Comparison of ENCODE assay signal across 8 cellular contexts in the genomic region with DNA sequence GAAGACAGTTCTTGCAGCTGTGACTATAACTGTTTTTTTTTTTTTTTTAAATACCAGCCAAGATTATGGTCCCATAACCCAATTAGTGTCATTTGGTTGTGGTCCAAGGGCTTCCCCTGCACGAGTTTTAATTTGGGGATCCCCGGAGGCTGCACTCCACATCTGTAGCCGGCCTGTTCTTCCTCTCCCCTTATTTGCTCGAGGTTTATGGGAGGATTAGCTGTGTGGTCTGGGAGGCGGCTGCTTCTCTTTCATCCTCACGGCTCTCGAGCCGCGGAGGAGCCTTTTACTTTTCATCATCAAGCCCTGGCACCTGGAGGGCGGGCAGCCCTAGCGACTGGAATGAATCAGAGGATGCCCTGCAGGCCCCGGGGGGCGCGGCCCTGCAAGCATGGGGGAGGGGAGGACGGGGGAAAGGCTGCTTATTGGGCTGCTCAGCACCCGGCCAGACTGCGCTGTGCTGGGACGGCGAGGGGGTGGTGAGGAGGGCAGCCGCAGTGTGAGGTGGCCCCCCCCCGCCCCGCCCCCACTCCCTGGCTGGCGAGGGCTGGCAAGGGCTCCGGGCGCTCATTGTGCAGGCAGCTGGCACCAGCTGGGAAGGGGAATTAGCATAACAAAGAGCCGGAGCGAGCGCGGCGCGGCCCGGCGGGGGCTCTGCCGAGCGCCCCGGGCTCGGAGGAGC. TPM values are rescaled to one million over a fixed set of nuclear protein-coding genes. Genes with fewer than 3 reads are reported as not detected.
DNase-seq lines count a peak whose midpoint lies in the region; ATAC-seq and TF ChIP-seq lines count a peak whose summit lies in the region.

No MANE protein-coding gene starts in this region.

- no peaks in the 10 kb centered on the region for H3F3A ChIP-seq in Loucy (ENCODE audit: low read depth)

- DNase-seq in DND-41 = peak; percentile 49
- DNase-seq in SJCRH30 = peak in 1 of 2 experiments; percentile 45
- DNase-seq in effector memory CD8-positive, alpha-beta T cell = no peak
- peak; percentile 94 for DNase-seq in mesendoderm
- DNase-seq in testis = no peak
- DNase-seq in AML-193 (lab: John Stamatoyannopoulos, UW) = no peak

- H2AFZ ChIP-seq in DND-41 (ENCODE audit: low read depth, low read length) = no peak overlapping the region
- peak overlapping the region; percentile 60; the same call in 1 of the 2 replicates for H2AFZ ChIP-seq in Loucy (ENCODE audit: low read length)

- WGBS in mesendoderm (ENCODE audit: extremely low coverage, insufficient coverage, low lambda C conversion rate) = no CpG with 5 or more reads among the region's 37 CpGs
- WGBS in testis, 2 donors = 2 to 3% methylated on average over 11 to 30 of the region's 37 CpGs

- H3K4me2 ChIP-seq in DND-41 (ENCODE audit: insufficient read depth, low read length) = no peak overlapping the region
- peak overlapping the region; percentile 76 for H3K4me2 ChIP-seq in Loucy (ENCODE audit: low read depth, low read length, poor library complexity, severe bottlenecking)
- H3K4me2 ChIP-seq in mesendoderm (ENCODE audit: low read length) = peak overlapping the region; percentile 93

- H2AK5ac ChIP-seq in mesendoderm (ENCODE audit: low read length) = no peak overlapping the region

- H3K23ac ChIP-seq in mesendoderm (ENCODE audit: low read length) = no peak overlapping the region

- H3K27me3 ChIP-seq in DND-41 (ENCODE audit: insufficient read depth, low read length, poor library complexity) (peaks cover 44% of the 10 kb centered on the region), Loucy (ENCODE audit: insufficient read depth, low read length, poor library complexity, severe bottlenecking) (peaks cover 45% of the 10 kb centered on the region), SJCRH30 (peaks cover 3% of the 10 kb centered on the region), mesendoderm (ENCODE audit: insufficient read depth, low read length, poor library complexity) (no peaks in the 10 kb centered on the region), testis (no peaks in the 10 kb centered on the region)

- peak overlapping the region; percentile 85 for H3K18ac ChIP-seq in mesendoderm (ENCODE audit: low read length)

- H3K27me3 Mint-ChIP-seq in effector memory CD8-positive, alpha-beta T cell = peaks cover 72 to 90% of the 10 kb centered on the region in 2 donors

- H3K4me1 ChIP-seq in DND-41 (ENCODE audit: insufficient read depth, low read length) (no peaks in the 10 kb centered on the region), Loucy (ENCODE audit: insufficient read depth, low read length, poor library complexity, severe bottlenecking) (peaks cover 15% of the 10 kb centered on the region), SJCRH30 (no peaks in the 10 kb centered on the region), mesendoderm (ENCODE audit: control insufficient read depth, low read depth, low read length) (peaks cover 3% of the 10 kb centered on the region), testis (no peaks in the 10 kb centered on the region)

- no peak for TF ChIP-seq CTCF in DND-41 (IDR thresholded peaks at IDR 0.05; ENCODE audit: borderline replicate concordance, extremely low read depth, low read length, poor library complexity, severe bottlenecking)
- no peak for TF ChIP-seq CTCF in Loucy (conservative IDR thresholded peaks at IDR 0.05; ENCODE audit: low read length)
- no peak for TF ChIP-seq CTCF in testis (IDR thresholded peaks at IDR 0.05)

- peak overlapping the region; percentile 70 for H3K4me3 Mint-ChIP-seq in effector memory CD8-positive, alpha-beta T cell

- H3K9me3 ChIP-seq in DND-41 (ENCODE audit: insufficient read depth, low read length, severe bottlenecking) (no peaks in the 10 kb centered on the region), Loucy (ENCODE audit: insufficient read depth, low read depth, low read length) (no peaks in the 10 kb centered on the region), SJCRH30 (replicated peaks) (0 out of 2 replicates have a peak, but pooled peaks cover 2% of the 10 kb centered on the region), testis (no peaks in the 10 kb centered on the region)

- peak; percentile 60 for ATAC-seq in DND-41 (ENCODE audit: insufficient read depth, low read depth)
- peak; percentile 32 for ATAC-seq in effector memory CD8-positive, alpha-beta T cell (replicated peaks)
- no peak for ATAC-seq in GM18858 (IDR thresholded peaks at IDR 0.05; ENCODE audit: unreplicated experiment)

- H3K27ac ChIP-seq in DND-41 (ENCODE audit: low read length) (no peak overlapping the region), SJCRH30 (no peak overlapping the region), mesendoderm (ENCODE audit: low read depth, low read length) (peak overlapping the region; percentile 91), testis (no peak overlapping the region)

- H2BK120ac ChIP-seq in mesendoderm (ENCODE audit: low read depth, low read length) = no peak overlapping the region

- peak overlapping the region; percentile 92 for H3K4ac ChIP-seq in mesendoderm (ENCODE audit: low read depth, low read length)

- H2BK5ac ChIP-seq in mesendoderm (ENCODE audit: low read length) = no peak overlapping the region

- H3K4me1 Mint-ChIP-seq in effector memory CD8-positive, alpha-beta T cell (ENCODE audit: low read depth in 2 of 2) = peaks cover 8 to 12% of the 10 kb centered on the region in 2 donors

- H4K5ac ChIP-seq in mesendoderm (ENCODE audit: low read length) = no peak overlapping the region

- H3K9ac ChIP-seq in DND-41 (ENCODE audit: low read depth, low read length) (no peak overlapping the region), Loucy (ENCODE audit: low read depth, low read length, poor library complexity, severe bottlenecking) (no peak overlapping the region), mesendoderm (ENCODE audit: low read length) (peak overlapping the region; percentile 89)

- no peaks in the 10 kb centered on the region for H3K9me2 ChIP-seq in Loucy (replicated peaks; ENCODE audit: low read depth, low read length)

- H3K36me3 Mint-ChIP-seq in effector memory CD8-positive, alpha-beta T cell (ENCODE audit: insufficient read depth) = no peaks in the 10 kb centered on the region

- H3K79me1 ChIP-seq in mesendoderm (ENCODE audit: low read length) = no peaks in the 10 kb centered on the region

- H2BK15ac ChIP-seq in mesendoderm (replicated peaks; ENCODE audit: low read depth) = no peak overlapping the region

- H3K27ac Mint-ChIP-seq in effector memory CD8-positive, alpha-beta T cell = no peak overlapping the region

- H4K20me1 ChIP-seq in DND-41 (ENCODE audit: insufficient read depth, low read length) = no peaks in the 10 kb centered on the region
- no peaks in the 10 kb centered on the region for H4K20me1 ChIP-seq in Loucy (ENCODE audit: insufficient read depth, low read length, poor library complexity, severe bottlenecking)

- peak overlapping the region; percentile 97 for H3K56ac ChIP-seq in mesendoderm (ENCODE audit: low read length)

- H4K8ac ChIP-seq in mesendoderm (ENCODE audit: low read depth, low read length) = no peak overlapping the region

- H3K4me3 ChIP-seq in DND-41 (ENCODE audit: low read depth in 1 of 2, low read length in 2 of 2) = no peak overlapping the region
- H3K4me3 ChIP-seq in Loucy (ENCODE audit: low read length, poor library complexity, severe bottlenecking) = peak overlapping the region; percentile 66
- peak overlapping the region; percentile 18; the same call in 1 of the 2 replicates for H3K4me3 ChIP-seq in SJCRH30
- peak overlapping the region; percentile 39 for H3K4me3 ChIP-seq in mesendoderm (ENCODE audit: low read length)
- peak overlapping the region; percentile 46 to 53 for H3K4me3 ChIP-seq in testis

- intact Hi-C loops in testis (cut with DNase I; ENCODE audit: low total_unique reads) = no loop called here

- no peaks in the 10 kb centered on the region for H3K9me3 Mint-ChIP-seq in effector memory CD8-positive, alpha-beta T cell

- TF ChIP-seq POLR2A in testis (IDR thresholded peaks at IDR 0.05) = no peak

- no peaks in the 10 kb centered on the region for H3K36me3 ChIP-seq in DND-41 (ENCODE audit: insufficient read depth, low read length)
- no peaks in the 10 kb centered on the region for H3K36me3 ChIP-seq in Loucy (ENCODE audit: insufficient read depth, low read length)
- H3K36me3 ChIP-seq in SJCRH30 = no peaks in the 10 kb centered on the region
- H3K36me3 ChIP-seq in mesendoderm (ENCODE audit: control insufficient read depth, insufficient read depth, low read length) = no peaks in the 10 kb centered on the region
- no peaks in the 10 kb centered on the region for H3K36me3 ChIP-seq in testis (ENCODE audit: low read depth, missing control alignments)

- H3K79me2 ChIP-seq in DND-41 (ENCODE audit: insufficient read depth, low read length) = no peaks in the 10 kb centered on the region
- H3K79me2 ChIP-seq in Loucy (ENCODE audit: insufficient read depth, low read length) = no peaks in the 10 kb centered on the region
- H3K79me2 ChIP-seq in mesendoderm (ENCODE audit: control insufficient read depth, insufficient read depth, low read length) = no peaks in the 10 kb centered on the region

RNA-seq across cellular contexts. Expression of a gene that starts 18.5 kb away (rescaled TPM):
- 0.20 and 0.30 TPM in 2 replicates for total RNA-seq in SJCRH30 (2014; rRNA removed; shearing (Covaris generic))
- polyA plus RNA-seq in mesendoderm (2013, experiment 1 of 2) = 24.6 TPM
- polyA plus RNA-seq in mesendoderm (2013, experiment 2 of 2) = 23.7 TPM
- total RNA-seq in testis = 1 to 10 TPM; 1.1 to 1.9 TPM
- polyA plus RNA-seq in testis (ENCODE audit: insufficient read depth, low read depth, low replicate concordance) = 1.1 TPM

Comparison
In these comparisons a context has a peak if more than half of its experiments do, and no peak if none do; other contexts are left out.
1. DNase-seq: peak in DND-41 (single experiment) and mesendoderm (single experiment); none in effector memory CD8-positive, alpha-beta T cell (0 of 3), testis (single experiment) and AML-193 (0 of 2).
2. H3K4me3 ChIP-seq: peak in Loucy (single experiment), SJCRH30 (single experiment), mesendoderm (single experiment) and testis (2 of 2); none in DND-41 (0 of 2).